ENCODE assay signal across 1 cellular context in the genomic region with DNA sequence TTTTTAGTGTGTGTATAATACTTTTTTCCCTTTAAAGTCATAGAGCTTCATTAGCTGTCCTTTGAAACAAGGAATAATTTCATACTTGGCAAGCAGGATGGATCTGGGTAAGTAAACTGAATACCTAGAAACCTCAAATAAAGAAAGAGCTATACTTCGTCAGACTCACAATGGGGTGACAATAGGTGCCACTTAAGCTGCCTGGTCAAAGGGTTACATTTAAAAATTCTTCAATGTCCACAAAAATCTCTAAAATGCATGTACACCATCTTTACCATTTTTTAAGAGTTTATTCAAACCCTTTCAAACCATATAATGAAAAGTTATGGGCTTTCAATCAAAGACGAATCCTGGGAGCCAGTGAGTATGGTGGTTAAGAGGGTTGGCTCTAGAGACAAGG.
TF ChIP-seq lines count a peak whose summit lies in the region.

No MANE protein-coding gene starts in this region.

TF ChIP-seq in endothelial cell of umbilical vein, 7 proteins besides CTCF, POLR2A, EP300 and RAD21:
- TF ChIP-seq POLR2AphosphoS5 (IDR thresholded peaks at IDR 0.05; ENCODE audit: insufficient read depth, low read depth, low read length), result no peak
- TF ChIP-seq, protein P1, sequence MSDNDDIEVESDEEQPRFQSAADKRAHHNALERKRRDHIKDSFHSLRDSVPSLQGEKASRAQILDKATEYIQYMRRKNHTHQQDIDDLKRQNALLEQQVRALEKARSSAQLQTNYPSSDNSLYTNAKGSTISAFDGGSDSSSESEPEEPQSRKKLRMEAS (IDR thresholded peaks at IDR 0.05; ENCODE audit: insufficient read depth, insufficient read length), result no peak
- no peak for TF ChIP-seq JUN (IDR thresholded peaks at IDR 0.05; ENCODE audit: borderline replicate concordance, insufficient read depth, insufficient read length, low read depth)
- TF ChIP-seq EZH2 (IDR thresholded peaks at IDR 0.05; ENCODE audit: borderline replicate concordance, low read depth, low read length, severe bottlenecking), result no peak
- no peak for TF ChIP-seq FOS (IDR thresholded peaks at IDR 0.05; ENCODE audit: borderline replicate concordance, insufficient read depth, low read length)
- TF ChIP-seq MYC (IDR thresholded peaks at IDR 0.05; ENCODE audit: low read depth, low read length), result no peak
- no peak for TF ChIP-seq GATA2 (IDR thresholded peaks at IDR 0.05; ENCODE audit: insufficient read depth, insufficient read length, low read depth, low read length)
TF ChIP-seq in endothelial cell of umbilical vein: peak in this region for 0.
